ENCODE assay signal across 19 cellular contexts in genomic region chr22:27207907-27208306, GRCh38.
DNase-seq lines count a peak whose midpoint lies in the region; ATAC-seq and TF ChIP-seq lines count a peak whose summit lies in the region.
"Had no signal": no experiment of that assay in that cellular context is flagged by ENCODE, and none has a peak within 500 bp of the region (broad histone marks: within the 10 kb centered on the region; RNA-seq: fewer than 3 reads in every experiment).

No MANE protein-coding gene starts in this region.

- peaks cover 6% of the 10 kb centered on the region for H3K4me1 Mint-ChIP-seq in stimulated activated memory B cell treated with anti-CD40 and anti-IgM and Interleukin-4, amounts not matched to agents 10 μg/mL and 1 μg/mL and 100 μg/mL, for 72 hours
- H3K4me1 Mint-ChIP-seq: IgD-negative memory B cell had no signal

- peaks cover 36% of the 10 kb centered on the region for H3K27me3 Mint-ChIP-seq in stimulated activated memory B cell treated with anti-CD40 and anti-IgM and Interleukin-4, amounts not matched to agents 10 μg/mL and 1 μg/mL and 100 μg/mL, for 72 hours

- no peak overlapping the region for H3K27ac Mint-ChIP-seq in stimulated activated memory B cell treated with anti-CD40 and anti-IgM and Interleukin-4, amounts not matched to agents 10 μg/mL and 1 μg/mL and 100 μg/mL, for 72 hours
- H3K27ac Mint-ChIP-seq: effector memory CD8-positive, alpha-beta T cell had no signal

- intact Hi-C loops in dorsolateral prefrontal cortex (cut with DNase I) = no loop called here

- no peak overlapping the region for H3K4me3 ChIP-seq in dorsolateral prefrontal cortex
- H3K4me3 ChIP-seq: hepatocyte, lung, skin epidermis, testis had no signal

- ATAC-seq in esophagus mucosa = peak; percentile 55
- peak; percentile 17 for ATAC-seq in omental fat pad (ENCODE audit: low FRiP score)
- no peak for ATAC-seq in stimulated activated memory B cell treated with anti-CD40 and anti-IgM and Interleukin-4, amounts not matched to agents 10 μg/mL and 1 μg/mL and 100 μg/mL, for 72 hours
- ATAC-seq: activated T-cell treated with anti-CD3 and anti-CD28 coated beads, Interleukin-2, amount 50 U/mL, for 4 hours; effector memory CD8-positive, alpha-beta T cell had no signal

- H3K27me3 ChIP-seq in dorsolateral prefrontal cortex = peaks cover 0 to 28% (median 3%) of the 10 kb centered on the region in 45 donors
- H3K27me3 ChIP-seq: hepatocyte, testis had no signal

- TF ChIP-seq CTCF in omental fat pad (IDR thresholded peaks at IDR 0.05) (no peak), dorsolateral prefrontal cortex (IDR thresholded peaks at IDR 0.05 in 54 of 56, conservative IDR thresholded peaks at IDR 0.05 in 2 of 56; ENCODE audit: low read depth in 1 of 56, partially characterized antibody in 56 of 56) (no peak)

- H3K27ac ChIP-seq in dorsolateral prefrontal cortex = no peak overlapping the region
- H3K27ac ChIP-seq: hepatocyte, testis had no signal

- H3K36me3 Mint-ChIP-seq in stimulated activated memory B cell treated with anti-CD40 and anti-IgM and Interleukin-4, amounts not matched to agents 10 μg/mL and 1 μg/mL and 100 μg/mL, for 72 hours = no peaks in the 10 kb centered on the region
- H3K36me3 Mint-ChIP-seq: IgD-negative memory B cell had no signal

- peak; percentile 42 for DNase-seq in ELR (ENCODE audit: low read depth)
- DNase-seq in NCI-H2171 (lab: John Stamatoyannopoulos, UW) = peak; percentile 50
- DNase-seq in omental fat pad (ENCODE audit: low spot score) = no peak
- no peak for DNase-seq in stimulated activated naive CD4-positive, alpha-beta T cell treated with Interleukin-2 at 50 U/mL for 16 hours (lab: John Stamatoyannopoulos, UW)
- DNase-seq in dorsolateral prefrontal cortex = no peak
- no peak for DNase-seq in NOMO-1 (lab: John Stamatoyannopoulos, UW; ENCODE audit: unreplicated experiment in 2 of 2)
- DNase-seq: activated CD4-positive, alpha-beta T cell treated with anti-CD3 and anti-CD28 coated beads for 1 hour; activated T-cell treated with anti-CD3 and anti-CD28 coated beads, Interleukin-2, amount 50 U/mL, for 4 hours; anterior cingulate cortex; effector memory CD8-positive, alpha-beta T cell; NCI-H146; SW 1271; testis had no signal

- no peak overlapping the region for H3K4me3 Mint-ChIP-seq in stimulated activated memory B cell treated with anti-CD40 and anti-IgM and Interleukin-4, amounts not matched to agents 10 μg/mL and 1 μg/mL and 100 μg/mL, for 72 hours
- H3K4me3 Mint-ChIP-seq: activated T-cell treated with anti-CD3 and anti-CD28 coated beads, Interleukin-2, amount 50 U/mL, for 4 hours; effector memory CD8-positive, alpha-beta T cell; IgD-negative memory B cell had no signal

- H3K9me3 Mint-ChIP-seq in stimulated activated memory B cell treated with anti-CD40 and anti-IgM and Interleukin-4, amounts not matched to agents 10 μg/mL and 1 μg/mL and 100 μg/mL, for 72 hours = no peaks in the 10 kb centered on the region
- H3K9me3 Mint-ChIP-seq: activated T-cell treated with anti-CD3 and anti-CD28 coated beads, Interleukin-2, amount 50 U/mL, for 4 hours; effector memory CD8-positive, alpha-beta T cell had no signal

Comparison
In these comparisons a context has a peak if more than half of its experiments do, and no peak if none do; other contexts are left out.
1. DNase-seq: peak in ELR (single experiment) and NCI-H2171 (single experiment); none in omental fat pad (single experiment), stimulated activated naive CD4-positive, alpha-beta T cell treated with Interleukin-2 at 50 U/mL for 16 hours (single experiment), dorsolateral prefrontal cortex (0 of 10) and NOMO-1 (0 of 2).